8 cellular contexts compared by ENCODE assay signal in genomic region chrX:13029831-13030771, GRCh38. TPM values are rescaled to one million over a fixed set of nuclear protein-coding genes. Genes with fewer than 3 reads are reported as not detected.
DNase-seq lines count a peak whose midpoint lies in the region; ATAC-seq and TF ChIP-seq lines count a peak whose summit lies in the region.

No MANE protein-coding gene starts in this region.

- H3K27ac ChIP-seq in CD4-positive, alpha-beta T cell (ENCODE audit: low read depth, low read length), result peak overlapping the region; percentile 42

- H3K4me3 ChIP-seq in Loucy (ENCODE audit: low read length, poor library complexity, severe bottlenecking), result no peak overlapping the region

- no peak for TF ChIP-seq CTCF in CD4-positive, alpha-beta T cell (IDR thresholded peaks at IDR 0.05)
- TF ChIP-seq CTCF in Loucy (conservative IDR thresholded peaks at IDR 0.05; ENCODE audit: low read length) (no peak), mesothelial cell of epicardium (IDR thresholded peaks at IDR 0.05; ENCODE audit: unreplicated experiment) (no peak)

- no peaks in the 10 kb centered on the region for H3F3A ChIP-seq in Loucy (ENCODE audit: low read depth)

- POLR2A ChIA-PET in CD4-positive, alpha-beta T cell (lab: Charles Lee), result interaction anchor here (0.8 to 11.6 kb wide), 29 partner anchors 12 to 83 kb away, joined by 3 to 184 read pairs (median 7); partner anchors contain the start of genes FAM9C and TMSB4X

- H3K9me3 Mint-ChIP-seq in CD4-positive, alpha-beta T cell, result no peaks in the 10 kb centered on the region
- peaks cover 37% of the 10 kb centered on the region for H3K9me3 Mint-ChIP-seq in mesothelial cell of epicardium

- DNase-seq in CD4-positive, alpha-beta T cell, result peak in 4 of 10 experiments; percentile 10 to 35 (median 20)
- DNase-seq in central memory CD4-positive, alpha-beta T cell, result peak; percentile 31
- no peak for DNase-seq in mesothelial cell of epicardium (ENCODE audit: low spot score in 2 of 2, unreplicated experiment in 2 of 2)
- no peak for DNase-seq in HuH-7 (ENCODE audit: low spot score)
- no peak for DNase-seq in occipital lobe (lab: John Stamatoyannopoulos, UW)
- DNase-seq in activated CD8-positive, alpha-beta memory T cell treated with anti-CD3 and anti-CD28 coated beads, Interleukin-2, amount 50 U/mL, for 48 hours, result no peak

- no peaks in the 10 kb centered on the region for H3K9me3 ChIP-seq in CD4-positive, alpha-beta T cell (ENCODE audit: control insufficient read depth, low read length)
- H3K9me3 ChIP-seq in Loucy (ENCODE audit: insufficient read depth, low read depth, low read length), result no peaks in the 10 kb centered on the region

- H3K4me1 Mint-ChIP-seq in CD4-positive, alpha-beta T cell (ENCODE audit: low read depth), result peaks cover 79% of the 10 kb centered on the region
- peaks cover 55% of the 10 kb centered on the region for H3K4me1 Mint-ChIP-seq in mesothelial cell of epicardium

- no peak overlapping the region for H3K4me2 ChIP-seq in Loucy (ENCODE audit: low read depth, low read length, poor library complexity, severe bottlenecking)

- CTCF ChIA-PET in CD4-positive, alpha-beta T cell (lab: Charles Lee), result interaction anchor here (1.4 to 2.0 kb wide), 3 partner anchors 13 to 83 kb away, joined by 8 to 13 read pairs (median 8); no protein-coding TSS in a partner anchor

- intact Hi-C loops in CD4-positive, alpha-beta T cell (cut with DNase I, micrococcal nuclease), result loop anchor here (5.0 kb wide), 3 partner anchors 33 to 57 kb away; partner anchors contain the start of gene TMSB4X (in 1 of the 2)

- peak overlapping the region; percentile 49; the same call in 1 of the 2 replicates for H2AFZ ChIP-seq in Loucy (ENCODE audit: low read length)

- no peak overlapping the region for H3K9ac ChIP-seq in Loucy (ENCODE audit: low read depth, low read length, poor library complexity, severe bottlenecking)

- H3K4me3 Mint-ChIP-seq in CD4-positive, alpha-beta T cell, result peak overlapping the region; percentile 45
- no peak overlapping the region for H3K4me3 Mint-ChIP-seq in mesothelial cell of epicardium

- no peaks in the 10 kb centered on the region for H3K27me3 ChIP-seq in CD4-positive, alpha-beta T cell (ENCODE audit: control insufficient read depth, insufficient read depth, low read length)
- no peaks in the 10 kb centered on the region for H3K27me3 ChIP-seq in Loucy (ENCODE audit: insufficient read depth, low read length, poor library complexity, severe bottlenecking)

- H3K4me1 ChIP-seq in Loucy (ENCODE audit: insufficient read depth, low read length, poor library complexity, severe bottlenecking), result peaks cover 47% of the 10 kb centered on the region

- H4K20me1 ChIP-seq in Loucy (ENCODE audit: insufficient read depth, low read length, poor library complexity, severe bottlenecking), result no peaks in the 10 kb centered on the region

- no peaks in the 10 kb centered on the region for H3K36me3 ChIP-seq in Loucy (ENCODE audit: insufficient read depth, low read length)

- H3K27ac Mint-ChIP-seq in CD4-positive, alpha-beta T cell, result peak overlapping the region; percentile 98
- H3K27ac Mint-ChIP-seq in mesothelial cell of epicardium, result peak overlapping the region; percentile 98

- no peaks in the 10 kb centered on the region for H3K36me3 Mint-ChIP-seq in CD4-positive, alpha-beta T cell (ENCODE audit: low read depth)
- H3K36me3 Mint-ChIP-seq in mesothelial cell of epicardium, result no peaks in the 10 kb centered on the region

- no peaks in the 10 kb centered on the region for H3K79me2 ChIP-seq in Loucy (ENCODE audit: insufficient read depth, low read length)

- H3K9me2 ChIP-seq in Loucy (replicated peaks; ENCODE audit: low read depth, low read length), result no peaks in the 10 kb centered on the region

- ATAC-seq in CD4-positive, alpha-beta T cell (ENCODE audit: poor library complexity), result peak; percentile 64
- no peak for ATAC-seq in GM19463 (IDR thresholded peaks at IDR 0.05; ENCODE audit: unreplicated experiment)

- H3K27me3 Mint-ChIP-seq in CD4-positive, alpha-beta T cell, result no peaks in the 10 kb centered on the region
- H3K27me3 Mint-ChIP-seq in mesothelial cell of epicardium (ENCODE audit: low read depth), result no peaks in the 10 kb centered on the region

RNA-seq across cellular contexts. Expression of gene FAM9C, which starts 14.3 kb away (rescaled TPM):
- not detected for total RNA-seq in CD4-positive, alpha-beta T cell
- 0.34 to 0.44 TPM (median 0.38 TPM) in 3 replicates for total RNA-seq in mesothelial cell of epicardium
- 0.31 TPM for total RNA-seq in occipital lobe

RNA-seq across cellular contexts. Expression of gene TMSB4X, which starts 55.2 kb away (rescaled TPM):
- 1,000 to 10,000 TPM; 2,621 to 2,738 TPM for total RNA-seq in CD4-positive, alpha-beta T cell
- total RNA-seq in mesothelial cell of epicardium (2,120 to 2,167 TPM (median 2,121 TPM) in 3 replicates), occipital lobe (4,817 TPM)
